In genomic region chr19:52492991-52493470, GRCh38 we compare ENCODE assay signal across 11 cellular contexts. TPM values are rescaled to one million over a fixed set of nuclear protein-coding genes. Genes with fewer than 3 reads are reported as not detected.
DNase-seq lines count a peak whose midpoint lies in the region; ATAC-seq and TF ChIP-seq lines count a peak whose summit lies in the region.
"Had no signal": no experiment of that assay in that cellular context is flagged by ENCODE, and none has a peak within 500 bp of the region (broad histone marks: within the 10 kb centered on the region; RNA-seq: fewer than 3 reads in every experiment).

No MANE protein-coding gene starts in this region.

- no peak overlapping the region for H3K4me3 ChIP-seq in CD8-positive, alpha-beta T cell (ENCODE audit: low read depth, low read length)
- H3K4me3 ChIP-seq in HUES48 (ENCODE audit: low read depth, low read length) (peak overlapping the region; percentile 53), fibroblast of villous mesenchyme (ENCODE audit: low read depth, low read length) (no peak overlapping the region)

- H3K36me3 Mint-ChIP-seq in CD8-positive, alpha-beta T cell, result peaks cover 49% of the 10 kb centered on the region
- H3K36me3 Mint-ChIP-seq in natural killer cell, result no peaks in the 10 kb centered on the region

- H3K36me3 ChIP-seq in CD8-positive, alpha-beta T cell (ENCODE audit: insufficient read depth, low read length), result no peaks in the 10 kb centered on the region
- no peaks in the 10 kb centered on the region for H3K36me3 ChIP-seq in HUES48 (ENCODE audit: control insufficient read depth, insufficient read depth, low read length)

- H3K4me1 Mint-ChIP-seq in CD8-positive, alpha-beta T cell (ENCODE audit: low read depth), result no peaks in the 10 kb centered on the region
- peaks cover 0 to 5% of the 10 kb centered on the region in 2 donors for H3K4me1 Mint-ChIP-seq in natural killer cell
- H3K4me1 Mint-ChIP-seq: CD4-positive, alpha-beta memory T cell had no signal

- no peak overlapping the region; the same call in 1 of the 2 replicates for H3K9ac ChIP-seq in HUES48 (ENCODE audit: low read depth, low read length)

- H3K27me3 ChIP-seq in CD8-positive, alpha-beta T cell (ENCODE audit: insufficient read depth, low read length), result no peaks in the 10 kb centered on the region
- peaks cover 3% of the 10 kb centered on the region; the same call in 1 of the 2 replicates for H3K27me3 ChIP-seq in HUES48 (ENCODE audit: control insufficient read depth, insufficient read depth, low read length)

- H3K4me3 Mint-ChIP-seq in CD8-positive, alpha-beta T cell, result peak overlapping the region; percentile 18
- peak overlapping the region; percentile 55 for H3K4me3 Mint-ChIP-seq in natural killer cell

- no peak for ATAC-seq in CD8-positive, alpha-beta T cell
- peak in 2 of 3 donors; percentile 59 for ATAC-seq in natural killer cell
- no peak for ATAC-seq in HG02623 (IDR thresholded peaks at IDR 0.05; ENCODE audit: unreplicated experiment)
- no peak for ATAC-seq in GM21737 (IDR thresholded peaks at IDR 0.05; ENCODE audit: unreplicated experiment)

- intact Hi-C loops in CD8-positive, alpha-beta T cell (cut with DNase I, micrococcal nuclease), result no loop called here
- intact Hi-C loops in natural killer cell (cut with micrococcal nuclease), result no loop called here

- CTCF ChIA-PET in CD8-positive, alpha-beta T cell (lab: Charles Lee), result no interaction called here

- POLR2A ChIA-PET in CD8-positive, alpha-beta T cell (lab: Charles Lee), result no interaction called here

- H3K4me1 ChIP-seq in CD8-positive, alpha-beta T cell (ENCODE audit: insufficient read depth, low read length), result no peaks in the 10 kb centered on the region
- H3K4me1 ChIP-seq in HUES48 (ENCODE audit: control insufficient read depth, insufficient read depth, low read length), result no peaks in the 10 kb centered on the region

- H3K27me3 Mint-ChIP-seq in CD8-positive, alpha-beta T cell (ENCODE audit: low read depth), result peaks cover 3% of the 10 kb centered on the region
- H3K27me3 Mint-ChIP-seq in natural killer cell (ENCODE audit: low read depth in 2 of 2), result peaks cover 0 to 3% of the 10 kb centered on the region in 2 donors

- no peak for TF ChIP-seq CTCF in CD8-positive, alpha-beta T cell (IDR thresholded peaks at IDR 0.05)
- TF ChIP-seq CTCF in fibroblast of villous mesenchyme (IDR thresholded peaks at IDR 0.05; ENCODE audit: insufficient read depth, low read depth, low read length) (no peak), natural killer cell (IDR thresholded peaks at IDR 0.05) (no peak)

- H3K9me3 Mint-ChIP-seq in CD8-positive, alpha-beta T cell, result peaks cover 45% of the 10 kb centered on the region
- peaks cover 6 to 15% of the 10 kb centered on the region in 2 donors for H3K9me3 Mint-ChIP-seq in natural killer cell

- H3K9me3 ChIP-seq in CD8-positive, alpha-beta T cell (ENCODE audit: low read length), result peaks cover 4% of the 10 kb centered on the region
- H3K9me3 ChIP-seq in HUES48 (ENCODE audit: control insufficient read depth, insufficient read depth, low read length), result no peaks in the 10 kb centered on the region

- H3K27ac Mint-ChIP-seq in CD8-positive, alpha-beta T cell, result no peak overlapping the region
- no peak overlapping the region for H3K27ac Mint-ChIP-seq in natural killer cell
- H3K27ac Mint-ChIP-seq: CD4-positive, alpha-beta memory T cell had no signal

- no peak for DNase-seq in CD8-positive, alpha-beta T cell
- DNase-seq in fibroblast of villous mesenchyme (ENCODE audit: low read depth) (peak; percentile 10), natural killer cell (no peak), NCI-H146 (lab: John Stamatoyannopoulos, UW) (no peak), amniotic stem cell (lab: John Stamatoyannopoulos, UW) (no peak)
- DNase-seq: activated naive CD4-positive, alpha-beta T cell treated with Interleukin-2 at 50 U/mL for 16 hours; CD4-positive, alpha-beta memory T cell had no signal

- no peak overlapping the region for H3K27ac ChIP-seq in CD8-positive, alpha-beta T cell (ENCODE audit: low read depth, low read length)
- no peak overlapping the region for H3K27ac ChIP-seq in HUES48 (ENCODE audit: low read depth, low read length)
- H3K27ac ChIP-seq: skin epidermis had no signal

RNA-seq across cellular contexts. Expression of gene ZNF808, which starts 34.4 kb away (rescaled TPM):
- 10 to 100 TPM; 16.4 to 19.2 TPM for total RNA-seq in CD8-positive, alpha-beta T cell
- total RNA-seq in fibroblast of villous mesenchyme (11.3 and 23.3 TPM in 2 replicates), natural killer cell (10 to 100 TPM; 43.8 to 69.1 (median 49.5) TPM)

RNA-seq across cellular contexts. Expression of gene ZNF578, which starts 39.7 kb away (rescaled TPM):
- total RNA-seq in CD8-positive, alpha-beta T cell, result 1 to 10 TPM; 1.5 to 1.8 TPM
- total RNA-seq in fibroblast of villous mesenchyme (1.6 and 3.9 TPM in 2 replicates), natural killer cell (1 to 10 TPM; 2.5 to 4.1 (median 3.0) TPM)

Comparison
In these comparisons a context has a peak if more than half of its experiments do, and no peak if none do; other contexts are left out.
1. ATAC-seq: peak in natural killer cell (2 of 3); none in CD8-positive, alpha-beta T cell (single experiment), HG02623 (single experiment) and GM21737 (single experiment).